In the genomic region with DNA sequence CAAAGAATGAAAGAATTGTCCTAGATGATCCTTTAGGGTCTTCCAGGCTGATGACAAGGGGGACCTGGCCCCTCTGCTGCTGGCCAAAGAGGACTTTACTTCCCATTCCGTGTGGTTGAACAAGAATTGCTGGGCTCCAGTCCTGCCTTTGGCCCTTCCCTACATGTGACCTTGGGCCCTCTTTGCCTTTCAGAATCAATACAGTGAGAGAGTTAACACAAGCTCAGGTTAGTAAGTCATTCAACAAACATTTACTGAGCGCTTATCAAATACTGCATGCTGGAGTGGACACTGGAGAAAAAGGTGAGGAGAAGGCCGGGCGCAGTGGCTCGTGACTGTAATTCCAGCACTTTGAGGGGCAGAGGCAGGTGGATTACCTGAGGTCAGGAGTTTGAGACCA, we compare ENCODE assay signal across 13 cellular contexts.
"Had no signal": no experiment of that assay in that cellular context is flagged by ENCODE, and none has a peak within 500 bp of the region (broad histone marks: within the 10 kb centered on the region; RNA-seq: fewer than 3 reads in every experiment).

No MANE protein-coding gene starts in this region.

- H3K36me3 ChIP-seq: colonic mucosa had no signal

- H3K27ac ChIP-seq: colonic mucosa, foreskin keratinocyte, left ventricle myocardium inferior, sigmoid colon had no signal

- ATAC-seq: foreskin keratinocyte; naive thymus-derived CD4-positive, alpha-beta T cell had no signal

- H3K9me3 ChIP-seq: colonic mucosa, left ventricle myocardium inferior had no signal

- H3K27me3 Mint-ChIP-seq: type B pancreatic cell had no signal

- H3K4me3 Mint-ChIP-seq: immature natural killer cell; naive thymus-derived CD4-positive, alpha-beta T cell; nephron progenitor cell; type B pancreatic cell had no signal

- H3K4me1 Mint-ChIP-seq: immature natural killer cell had no signal

- H3K4me3 ChIP-seq: colonic mucosa, left ventricle myocardium inferior, sigmoid colon, skin epidermis had no signal

- H3K36me3 Mint-ChIP-seq: immature natural killer cell, type B pancreatic cell had no signal

- H3K4me1 ChIP-seq: colonic mucosa, foreskin keratinocyte, sigmoid colon had no signal

- DNase-seq: colonic mucosa; dermis blood vessel endothelial cell; foreskin keratinocyte; immature natural killer cell; left ventricle myocardium inferior; naive thymus-derived CD4-positive, alpha-beta T cell; nephron progenitor cell; sigmoid colon; stimulated activated CD4-positive, alpha-beta T cell treated with anti-CD3 and anti-CD28 coated beads, Interleukin-2, amount 100 ng/mL, for 24 hours; stimulated activated CD4-positive, alpha-beta T cell treated with anti-CD3 and anti-CD28 coated beads, Interleukin-4, amount 100 ng/mL, for 4 hours; stimulated activated naive CD4-positive, alpha-beta T cell treated with Interleukin-2 at 50 U/mL for 16 hours had no signal

- H3K9me3 Mint-ChIP-seq: type B pancreatic cell had no signal

- H3K27me3 ChIP-seq: colonic mucosa, sigmoid colon had no signal

- H3K27ac Mint-ChIP-seq: immature natural killer cell, nephron progenitor cell had no signal
